30 cellular contexts compared by ENCODE assay signal in the genomic region with DNA sequence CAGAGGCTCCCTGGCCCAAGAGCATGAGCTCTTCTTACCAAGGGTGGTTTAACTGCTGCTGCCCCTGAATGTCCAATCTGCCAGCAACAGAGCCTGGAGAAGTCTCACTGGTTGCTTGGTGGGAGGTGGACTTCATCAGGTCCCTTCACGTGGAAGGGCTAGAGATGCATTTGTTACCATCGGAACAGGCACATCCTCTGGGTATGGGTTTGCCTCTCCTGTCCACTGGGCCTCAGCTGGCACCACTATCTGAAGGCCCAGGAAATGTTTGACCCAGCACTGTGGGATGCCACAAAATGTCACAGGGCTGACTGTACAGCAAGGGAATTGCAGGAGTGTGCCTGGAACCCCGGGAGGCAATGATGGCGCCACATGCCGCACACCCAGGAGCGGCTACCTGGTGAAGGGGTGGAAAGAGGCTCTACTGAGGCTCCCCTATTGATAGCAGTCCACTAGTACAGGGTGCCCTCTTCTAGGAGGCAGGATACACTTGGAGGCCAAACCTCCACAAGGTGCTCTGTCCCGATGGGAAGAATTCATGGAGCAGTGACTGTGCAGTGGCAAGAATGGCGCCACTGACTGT.
"Had no signal": no experiment of that assay in that cellular context is flagged by ENCODE, and none has a peak within 500 bp of the region (broad histone marks: within the 10 kb centered on the region; RNA-seq: fewer than 3 reads in every experiment).

No MANE protein-coding gene starts in this region.

- H3K27ac Mint-ChIP-seq: activated CD4-positive, alpha-beta T cell treated with anti-CD3 and anti-CD28 coated beads for 36 hours; activated CD4-positive, alpha-beta T cell treated with anti-CD3 and anti-CD28 coated beads, Interleukin-2, amount 10 ng/mL, durations not matched to agents 7 days and 5 days; activated T-cell treated with anti-CD3 and anti-CD28 coated beads, Interleukin-2, amount 50 U/mL, for 24 hours; activated T-helper 2 cell treated with anti-CD3 and anti-CD28 coated beads, Interferon-gamma antibody, Interleukin-2, Interleukin-4, amounts not matched to agents 10 μg/mL and 5 μg/mL and 100 μg/mL, durations not matched to agents 14 hours and 24 hours and 36 hours; T-helper 1 cell treated with Interleukin-12 subunit alpha and Interleukin-12 subunit beta and Interleukin-4 antibody, amounts not matched to agents 30 μg/mL and 1 μg/mL, for 36 hours; T-helper 2 cell treated with Interferon-gamma antibody and Interleukin-4, amounts not matched to agents 5 μg/mL and 100 μg/mL, for 36 hours; WTC11 had no signal

- H3K4me3 Mint-ChIP-seq: activated CD4-positive, alpha-beta T cell treated with anti-CD3 and anti-CD28 coated beads for 36 hours; activated CD4-positive, alpha-beta T cell treated with anti-CD3 and anti-CD28 coated beads, Interleukin-2, amount 10 ng/mL, durations not matched to agents 7 days and 5 days; activated T-cell treated with anti-CD3 and anti-CD28 coated beads, Interleukin-2, amount 50 U/mL, for 24 hours; central memory CD8-positive, alpha-beta T cell; T-helper 1 cell treated with Interleukin-12 subunit alpha and Interleukin-12 subunit beta and Interleukin-4 antibody, amounts not matched to agents 30 μg/mL and 1 μg/mL, for 36 hours; T-helper 2 cell treated with Interferon-gamma antibody and Interleukin-4, amounts not matched to agents 5 μg/mL and 100 μg/mL, for 36 hours; WTC11 had no signal

- H3K4me1 Mint-ChIP-seq: activated CD4-positive, alpha-beta T cell treated with anti-CD3 and anti-CD28 coated beads for 36 hours; activated CD4-positive, alpha-beta T cell treated with anti-CD3 and anti-CD28 coated beads, Interleukin-2, amount 10 ng/mL, durations not matched to agents 7 days and 5 days; central memory CD8-positive, alpha-beta T cell had no signal

- H3K9me3 Mint-ChIP-seq: activated CD4-positive, alpha-beta T cell treated with anti-CD3 and anti-CD28 coated beads, Interleukin-2, amount 10 ng/mL, durations not matched to agents 7 days and 5 days; activated naive CD4-positive, alpha-beta T cell treated with anti-CD3 and anti-CD28 coated beads, Interleukin-2, amount 50 U/mL, for 72 hours; activated T-cell treated with anti-CD3 and anti-CD28 coated beads, Interleukin-2, amount 50 U/mL, for 24 hours; activated T-helper 2 cell treated with anti-CD3 and anti-CD28 coated beads, Interferon-gamma antibody, Interleukin-2, Interleukin-4, amounts not matched to agents 10 μg/mL and 5 μg/mL and 100 μg/mL, durations not matched to agents 14 hours and 24 hours and 36 hours; central memory CD8-positive, alpha-beta T cell; T-helper 1 cell treated with Interleukin-12 subunit alpha and Interleukin-12 subunit beta and Interleukin-4 antibody, amounts not matched to agents 30 μg/mL and 1 μg/mL, for 36 hours; T-helper 2 cell treated with Interferon-gamma antibody and Interleukin-4, amounts not matched to agents 5 μg/mL and 100 μg/mL, for 36 hours had no signal

- DNase-seq: activated CD4-positive, alpha-beta T cell treated with anti-CD3 and anti-CD28 coated beads for 36 hours; activated CD4-positive, alpha-beta T cell treated with anti-CD3 and anti-CD28 coated beads, Interleukin-2, amount 10 ng/mL, durations not matched to agents 7 days and 5 days; activated CD4-positive, alpha-beta T cell treated with anti-CD3 and anti-CD28 coated beads, Interleukin-2, amount 50 U/mL, for 48 hours; activated gamma-delta T cell; activated naive CD4-positive, alpha-beta T cell treated with Interleukin-2 at 50 U/mL for 16 hours; activated T-cell treated with anti-CD3 and anti-CD28 coated beads, Interleukin-2, amount 50 U/mL, for 24 hours; amniotic stem cell; aorta; brain microvascular endothelial cell; IMR-90; NCI-H1105; NCI-H1417 treated with DMSO at 0.1 percent for 48 hours; NCI-H1694; NCI-H1930; NCI-H2081 treated with DMSO at 0.1 percent for 48 hours; NCI-H226; NCI-H446 treated with DMSO at 0.1 percent for 48 hours; NCI-H524; PC-3; RPMI8226; SHP77 treated with DMSO at 0.1 percent for 48 hours; SK-N-SH had no signal

- H3K27me3 Mint-ChIP-seq: activated CD4-positive, alpha-beta T cell treated with anti-CD3 and anti-CD28 coated beads, Interleukin-2, amount 10 ng/mL, durations not matched to agents 7 days and 5 days; activated T-cell treated with anti-CD3 and anti-CD28 coated beads, Interleukin-2, amount 50 U/mL, for 24 hours had no signal

- H3K36me3 Mint-ChIP-seq: activated naive CD4-positive, alpha-beta T cell treated with anti-CD3 and anti-CD28 coated beads, Interleukin-2, amount 50 U/mL, for 72 hours; WTC11 had no signal

- H3K27ac ChIP-seq: brain microvascular endothelial cell, Peyer's patch, SJSA1 had no signal
